ENCODE assay signal across 8 cellular contexts in genomic region chrX:102721169-102721506, GRCh38. TPM values are rescaled to one million over a fixed set of nuclear protein-coding genes. Genes with fewer than 3 reads are reported as not detected.
DNase-seq lines count a peak whose midpoint lies in the region; ATAC-seq and TF ChIP-seq lines count a peak whose summit lies in the region.
"Not testable (repeated sequence)": the region's sequence is repeated elsewhere in the genome, so short reads cannot be mapped to it uniquely, and the experiment has no call there.

No MANE protein-coding gene starts in this region.

- H4K20me1 ChIP-seq in fibroblast of lung (ENCODE audit: control insufficient read depth, extremely low read depth, insufficient read depth, low read length), result not testable (repeated sequence)

- peaks cover 20% of the 10 kb centered on the region for H3K4me1 Mint-ChIP-seq in CD8-positive, alpha-beta T cell (ENCODE audit: low read depth)
- not testable (repeated sequence) for H3K4me1 Mint-ChIP-seq in activated CD8-positive, alpha-beta T cell treated with anti-CD3 and anti-CD28 coated beads for 36 hours (ENCODE audit: low read depth); MCF 10A (ENCODE audit: insufficient read depth, unreplicated experiment)

- not testable (repeated sequence) for H3K27me3 ChIP-seq in CD8-positive, alpha-beta T cell (ENCODE audit: insufficient read depth, low read length); fibroblast of lung (ENCODE audit: control insufficient read depth, insufficient read depth, low read length); liver (ENCODE audit: control insufficient read depth in 4 of 4, insufficient read depth in 4 of 4, low read length in 3 of 4); parathyroid adenoma (ENCODE audit: control insufficient read depth, insufficient read depth, low read length); suprapubic skin

- not testable (repeated sequence) for H3K9me3 ChIP-seq in CD8-positive, alpha-beta T cell (ENCODE audit: low read length); KOPT-K1 (ENCODE audit: insufficient read depth, low read length, poor library complexity, severe bottlenecking); fibroblast of lung (ENCODE audit: control insufficient read depth, insufficient read depth, low read depth, low read length); liver (ENCODE audit: control insufficient read depth in 4 of 4, low read length in 3 of 4); parathyroid adenoma (ENCODE audit: control insufficient read depth, low read length); suprapubic skin

- H2AFZ ChIP-seq in fibroblast of lung (ENCODE audit: low read length) (peak overlapping the region; percentile 87), parathyroid adenoma (peak overlapping the region; percentile 89)

- H3K79me2 ChIP-seq in fibroblast of lung (ENCODE audit: control insufficient read depth, insufficient read depth, low read length); parathyroid adenoma: not testable (repeated sequence)

- H3K36me3 ChIP-seq in CD8-positive, alpha-beta T cell (ENCODE audit: insufficient read depth, low read length); KOPT-K1 (ENCODE audit: insufficient read depth, low read length); fibroblast of lung (ENCODE audit: control insufficient read depth, insufficient read depth, low read length); liver (ENCODE audit: control insufficient read depth in 4 of 4, insufficient read depth in 3 of 4, low read depth in 1 of 4, low read length in 3 of 4); parathyroid adenoma (ENCODE audit: control insufficient read depth, insufficient read depth, low read length); suprapubic skin: not testable (repeated sequence)

- not testable (repeated sequence) for H3K27me3 Mint-ChIP-seq in CD8-positive, alpha-beta T cell (ENCODE audit: low read depth); activated CD8-positive, alpha-beta T cell treated with anti-CD3 and anti-CD28 coated beads for 36 hours
- peaks cover 23% of the 10 kb centered on the region for H3K27me3 Mint-ChIP-seq in MCF 10A (ENCODE audit: insufficient read depth, unreplicated experiment)

- BruUV-seq in MCF 10A (replicated peaks; lab: Mats Ljungman, UMichigan), result not testable (repeated sequence)

- 51% methylated on average over 7 of the region's 7 CpGs for WGBS in liver
- WGBS in suprapubic skin, result 53% methylated on average over 6 of the region's 7 CpGs

- not testable (repeated sequence) for H3K9ac ChIP-seq in fibroblast of lung (ENCODE audit: insufficient read depth, low read length); liver (ENCODE audit: low read depth in 1 of 2, low read length in 2 of 2); parathyroid adenoma

- H3K36me3 Mint-ChIP-seq in CD8-positive, alpha-beta T cell; activated CD8-positive, alpha-beta T cell treated with anti-CD3 and anti-CD28 coated beads for 36 hours (ENCODE audit: low read depth); MCF 10A (ENCODE audit: insufficient read depth, unreplicated experiment): not testable (repeated sequence)

- not testable (repeated sequence) for H3K27ac ChIP-seq in CD8-positive, alpha-beta T cell (ENCODE audit: low read depth, low read length); fibroblast of lung (ENCODE audit: insufficient read depth, low read length); liver (ENCODE audit: low read depth in 1 of 2, low read length in 2 of 2); parathyroid adenoma; suprapubic skin
- H3K27ac ChIP-seq in KOPT-K1 (ENCODE audit: low read depth, low read length, poor library complexity, severe bottlenecking), result peak overlapping the region; percentile 34

- not testable (repeated sequence) for H3K4me1 ChIP-seq in CD8-positive, alpha-beta T cell (ENCODE audit: insufficient read depth, low read length); fibroblast of lung (ENCODE audit: control insufficient read depth, extremely low read depth, insufficient read depth, low read length); parathyroid adenoma; suprapubic skin
- H3K4me1 ChIP-seq in liver (ENCODE audit: control insufficient read depth in 4 of 4, insufficient read depth in 4 of 4, low read length in 3 of 4), result peaks cover 0 to 10% (median 3%) of the 10 kb centered on the region in 4 donors

- not testable (repeated sequence) for TF ChIP-seq EP300 in suprapubic skin (IDR thresholded peaks at IDR 0.05)

- TF ChIP-seq RAD21 in liver (IDR thresholded peaks at IDR 0.05), result not testable (repeated sequence)

- not testable (repeated sequence) for ATAC-seq in CD8-positive, alpha-beta T cell; activated CD8-positive, alpha-beta T cell treated with anti-CD3 and anti-CD28 coated beads for 36 hours

- intact Hi-C loops in CD8-positive, alpha-beta T cell (cut with DNase I, micrococcal nuclease), result loop anchor here in 1 of 2 experiments (5.0 kb wide), 1 partner anchor 124 kb away; the partner anchor contains the start of gene ARMCX5
- intact Hi-C loops in activated CD8-positive, alpha-beta T cell treated with anti-CD3 and anti-CD28 coated beads for 36 hours (cut with micrococcal nuclease); MCF 10A (cut with micrococcal nuclease): not testable (repeated sequence)

- H3K4me3 ChIP-seq in CD8-positive, alpha-beta T cell (ENCODE audit: low read depth, low read length), result peak overlapping the region; percentile 62
- H3K4me3 ChIP-seq in fibroblast of lung (replicated peaks in 1 of 4; ENCODE audit: control extremely low read depth in 1 of 4, insufficient read depth in 1 of 4, low read depth in 3 of 4, low read length in 4 of 4), result peak overlapping the region; percentile 54 to 86 (median 67)
- peak overlapping the region in 2 of 3 donors; percentile 47 to 78 for H3K4me3 ChIP-seq in liver (ENCODE audit: low read depth in 1 of 3, low read length in 3 of 3)
- H3K4me3 ChIP-seq in parathyroid adenoma (ENCODE audit: low read depth, low read length), result not testable (repeated sequence)
- H3K4me3 ChIP-seq in suprapubic skin, result peak overlapping the region; percentile 47

- TF ChIP-seq CTCF in CD8-positive, alpha-beta T cell (IDR thresholded peaks at IDR 0.05); activated CD8-positive, alpha-beta T cell treated with anti-CD3 and anti-CD28 coated beads for 36 hours (IDR thresholded peaks at IDR 0.05); MCF 10A (IDR thresholded peaks at IDR 0.05; ENCODE audit: unreplicated experiment); fibroblast of lung (conservative IDR thresholded peaks at IDR 0.05 in 1 of 2, IDR thresholded peaks at IDR 0.05 in 1 of 2; ENCODE audit: low read depth in 1 of 2, low read length in 2 of 2); liver (IDR thresholded peaks at IDR 0.05; ENCODE audit: low read depth, low read length, missing input control); parathyroid adenoma (IDR thresholded peaks at IDR 0.05); suprapubic skin (IDR thresholded peaks at IDR 0.05): not testable (repeated sequence)

- H3K4me3 Mint-ChIP-seq in CD8-positive, alpha-beta T cell, result peak overlapping the region; percentile 92
- H3K4me3 Mint-ChIP-seq in activated CD8-positive, alpha-beta T cell treated with anti-CD3 and anti-CD28 coated beads for 36 hours, result peak overlapping the region; percentile 85
- peak overlapping the region; percentile 82 for H3K4me3 Mint-ChIP-seq in MCF 10A (ENCODE audit: unreplicated experiment)

- not testable (repeated sequence) for H3K9me3 Mint-ChIP-seq in CD8-positive, alpha-beta T cell; activated CD8-positive, alpha-beta T cell treated with anti-CD3 and anti-CD28 coated beads for 36 hours; MCF 10A (ENCODE audit: unreplicated experiment)

- CTCF ChIA-PET in CD8-positive, alpha-beta T cell (lab: Charles Lee); activated CD8-positive, alpha-beta T cell treated with anti-CD3 and anti-CD28 coated beads for 36 hours (lab: Charles Lee); MCF 10A (lab: Yijun Ruan, JAX): not testable (repeated sequence)

- peak overlapping the region; percentile 82 for H3K4me2 ChIP-seq in fibroblast of lung (ENCODE audit: extremely low read depth, insufficient read depth, low read length)
- H3K4me2 ChIP-seq in parathyroid adenoma (ENCODE audit: low read length), result not testable (repeated sequence)

- not testable (repeated sequence) for TF ChIP-seq POLR2A in suprapubic skin (IDR thresholded peaks at IDR 0.05)

- POLR2A ChIA-PET in CD8-positive, alpha-beta T cell (lab: Charles Lee), result interaction anchor here (0.7 to 1.0 kb wide), 2 partner anchors 9 to 69 kb away, joined by 3 to 4 read pairs; partner anchors contain the start of genes GPRASP1 and GPRASP2
- POLR2A ChIA-PET in activated CD8-positive, alpha-beta T cell treated with anti-CD3 and anti-CD28 coated beads for 36 hours (lab: Charles Lee), result not testable (repeated sequence)
- POLR2A ChIA-PET in MCF 10A (lab: Yijun Ruan, JAX), result interaction anchor here (1.0 to 2.0 kb wide), 4 partner anchors 10 to 123 kb away, joined by 3 to 9 read pairs (median 6); partner anchors contain the start of gene ARMCX5

- not testable (repeated sequence) for DNase-seq in CD8-positive, alpha-beta T cell; activated CD8-positive, alpha-beta T cell treated with anti-CD3 and anti-CD28 coated beads for 36 hours; MCF 10A (ENCODE audit: unreplicated experiment); fibroblast of lung (ENCODE audit: low read depth in 2 of 2); suprapubic skin (ENCODE audit: low spot score in 2 of 2)

- H3K27ac Mint-ChIP-seq in CD8-positive, alpha-beta T cell, result peak overlapping the region; percentile 90
- H3K27ac Mint-ChIP-seq in activated CD8-positive, alpha-beta T cell treated with anti-CD3 and anti-CD28 coated beads for 36 hours; MCF 10A (ENCODE audit: low read depth, unreplicated experiment): not testable (repeated sequence)

RNA-seq across cellular contexts. Expression of gene GPRASP3, which starts 0.6 kb away (rescaled TPM):
- under 1 TPM; 0.94 to 0.95 TPM for total RNA-seq in CD8-positive, alpha-beta T cell
- total RNA-seq in activated CD8-positive, alpha-beta T cell treated with anti-CD3 and anti-CD28 coated beads for 36 hours, result 1 to 10 TPM; 1.3 to 2.0 TPM
- 1.6 and 2.5 TPM in 2 replicates for total RNA-seq in MCF 10A (2022)
- total RNA-seq in fibroblast of lung, result 5.9 and 9.7 TPM in 2 replicates
- polyA plus RNA-seq in fibroblast of lung, result 6.4 and 7.3 TPM in 2 replicates
- polyA plus RNA-seq in fibroblast of lung (2012), result 4.0 and 5.0 TPM in 2 replicates
- 1.7 and 2.5 TPM in 2 replicates for polyA minus RNA-seq in fibroblast of lung (ENCODE audit: low replicate concordance)
- total RNA-seq in liver, result 1 to 10 TPM; 2.7 to 3.5 TPM
- 1 to 10 TPM in 1 of 2 donors, under 1 TPM in 1; 0.47 to 1.1 TPM for polyA plus RNA-seq in liver
- total RNA-seq in suprapubic skin, result 1 to 10 TPM; 2.9 to 5.1 (median 3.5) TPM

RNA-seq across cellular contexts. Expression of gene GPRASP2, which starts 8.9 kb away (rescaled TPM):
- total RNA-seq in CD8-positive, alpha-beta T cell, result 1 to 10 TPM; 2.1 to 2.5 TPM
- under 1 TPM; 0.67 to 0.77 TPM for total RNA-seq in activated CD8-positive, alpha-beta T cell treated with anti-CD3 and anti-CD28 coated beads for 36 hours
- total RNA-seq in MCF 10A (2022) (4.0 and 4.9 TPM in 2 replicates), fibroblast of lung (16.9 and 24.6 TPM in 2 replicates), liver (10 to 100 TPM in 1 of 2 donors, 1 to 10 TPM in 1; 5.9 to 10.2 TPM), suprapubic skin (1 to 10 TPM; 5.3 to 8.4 (median 7.4) TPM)
- polyA plus RNA-seq in fibroblast of lung (8.8 and 12.9 TPM in 2 replicates), liver (1 to 10 TPM; 1.8 to 4.8 TPM)
- polyA plus RNA-seq in fibroblast of lung (2012), result 7.5 and 11.6 TPM in 2 replicates
- 9.4 TPM in 2 replicates for polyA minus RNA-seq in fibroblast of lung (ENCODE audit: low replicate concordance)
